10 cellular contexts compared by ENCODE assay signal in the genomic region with DNA sequence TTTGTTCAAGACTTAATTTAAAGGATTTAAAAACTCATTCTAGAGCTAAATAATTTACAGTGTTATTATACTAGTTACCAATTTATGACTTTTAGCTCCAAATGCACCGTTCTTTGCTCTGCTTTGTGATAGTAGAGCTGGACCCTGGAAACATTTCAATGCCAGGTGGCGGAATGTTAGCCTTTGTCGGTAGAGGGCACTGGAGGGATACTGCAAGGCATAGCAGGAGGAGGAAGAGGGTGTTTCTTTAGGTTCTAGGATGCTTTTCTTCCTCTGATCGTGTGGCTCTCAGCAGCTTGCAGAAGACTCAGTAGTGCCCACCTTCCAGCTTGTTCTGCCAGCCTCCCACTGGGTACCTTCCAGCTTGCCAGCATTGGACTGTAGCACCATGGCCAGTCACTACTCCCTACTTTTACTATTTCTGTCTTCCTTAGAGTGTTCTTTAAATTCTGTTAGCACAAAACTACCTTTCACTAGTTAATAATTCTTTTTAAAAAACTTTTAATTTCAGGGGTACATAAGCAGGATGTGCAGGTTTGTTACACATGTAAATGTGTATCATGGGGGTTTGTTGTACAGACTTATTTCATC.
DNase-seq lines count a peak whose midpoint lies in the region; ATAC-seq and TF ChIP-seq lines count a peak whose summit lies in the region.
"Had no signal": no experiment of that assay in that cellular context is flagged by ENCODE, and none has a peak within 500 bp of the region (broad histone marks: within the 10 kb centered on the region; RNA-seq: fewer than 3 reads in every experiment).

No MANE protein-coding gene starts in this region.

- TF ChIP-seq CTCF in hepatocyte (IDR thresholded peaks at IDR 0.05; ENCODE audit: poor library complexity), result peak; percentile 40
- TF ChIP-seq CTCF in sigmoid colon (IDR thresholded peaks at IDR 0.05), result no peak

- WGBS in hepatocyte (ENCODE audit: low lambda C conversion rate, missing lambda C conversion rate), result 38% methylated on average over 4 of the region's 4 CpGs
- 22 to 41% methylated on average over 4 of the region's 4 CpGs for WGBS in sigmoid colon, 2 donors

- no peaks in the 10 kb centered on the region for H3K4me1 ChIP-seq in hepatocyte (ENCODE audit: insufficient read depth)
- no peaks in the 10 kb centered on the region for H3K4me1 ChIP-seq in sigmoid colon

- TF ChIP-seq EP300 in sigmoid colon (IDR thresholded peaks at IDR 0.05), result no peak

- H2AFZ ChIP-seq in hepatocyte, result no peak overlapping the region

- H3K79me2 ChIP-seq in hepatocyte, result no peaks in the 10 kb centered on the region

- TF ChIP-seq POLR2A in sigmoid colon (IDR thresholded peaks at IDR 0.05), result no peak

- no peak for ATAC-seq in GM18858 (IDR thresholded peaks at IDR 0.05; ENCODE audit: unreplicated experiment)

- H3K36me3 ChIP-seq in hepatocyte (replicated peaks; ENCODE audit: insufficient read depth, low read depth), result no peaks in the 10 kb centered on the region
- H3K36me3 ChIP-seq in sigmoid colon, result no peaks in the 10 kb centered on the region

- no peak overlapping the region for H3K27ac ChIP-seq in hepatocyte
- no peak overlapping the region for H3K27ac ChIP-seq in sigmoid colon

- intact Hi-C loops in sigmoid colon (cut with DNase I), result no loop called here

- H3K9me3 ChIP-seq in hepatocyte (ENCODE audit: low read depth) (no peaks in the 10 kb centered on the region), sigmoid colon (peaks cover 0 to 5% (median 0%) of the 10 kb centered on the region in 4 donors)

- no peaks in the 10 kb centered on the region for H4K20me1 ChIP-seq in hepatocyte (ENCODE audit: insufficient read depth, poor library complexity, severe bottlenecking)

- H3K4me2 ChIP-seq in hepatocyte, result no peak overlapping the region

- H3K4me3 ChIP-seq in hepatocyte (no peak overlapping the region), sigmoid colon (no peak overlapping the region)

- H3K27me3 ChIP-seq in hepatocyte, result no peaks in the 10 kb centered on the region
- H3K27me3 ChIP-seq in sigmoid colon, result no peaks in the 10 kb centered on the region

- DNase-seq in stimulated activated CD4-positive, alpha-beta T cell treated with anti-CD3 and anti-CD28 coated beads, Interleukin-1b, Interleukin-23, amount 100 ng/mL, for 48 hours, result peak; percentile 2
- no peak for DNase-seq in stimulated activated CD4-positive, alpha-beta T cell treated with anti-CD3 and anti-CD28 coated beads, Interleukin-4, amount 100 ng/mL, for 24 hours
- DNase-seq in OCI-M1 (lab: John Stamatoyannopoulos, UW) (peak; percentile 69), hepatocyte (ENCODE audit: low spot score) (peak; percentile 41), sigmoid colon (no peak)
- DNase-seq in stimulated activated naive CD4-positive, alpha-beta T cell treated with Interleukin-2 at 50 U/mL for 16 hours (lab: John Stamatoyannopoulos, UW), result no peak
- DNase-seq in stimulated activated CD4-positive, alpha-beta T cell treated with anti-CD3 and anti-CD28 coated beads, Interleukin-4, amount 100 ng/mL, for 4 hours, result no peak
- DNase-seq: effector CD4-positive, alpha-beta T cell; NCI-H1092 treated with DMSO at 0.1 percent for 48 hours had no signal

- H3K9me2 ChIP-seq in hepatocyte (replicated peaks; ENCODE audit: insufficient read depth), result no peaks in the 10 kb centered on the region

Comparison
In these comparisons a context has a peak if more than half of its experiments do, and no peak if none do; other contexts are left out.
1. DNase-seq: peak in stimulated activated CD4-positive, alpha-beta T cell treated with anti-CD3 and anti-CD28 coated beads, Interleukin-1b, Interleukin-23, amount 100 ng/mL, for 48 hours (single experiment), OCI-M1 (single experiment) and hepatocyte (single experiment); none in stimulated activated CD4-positive, alpha-beta T cell treated with anti-CD3 and anti-CD28 coated beads, Interleukin-4, amount 100 ng/mL, for 24 hours (single experiment), stimulated activated naive CD4-positive, alpha-beta T cell treated with Interleukin-2 at 50 U/mL for 16 hours (single experiment), sigmoid colon (single experiment) and stimulated activated CD4-positive, alpha-beta T cell treated with anti-CD3 and anti-CD28 coated beads, Interleukin-4, amount 100 ng/mL, for 4 hours (0 of 2).